1 cellular context compared by ENCODE assay signal in the genomic region with DNA sequence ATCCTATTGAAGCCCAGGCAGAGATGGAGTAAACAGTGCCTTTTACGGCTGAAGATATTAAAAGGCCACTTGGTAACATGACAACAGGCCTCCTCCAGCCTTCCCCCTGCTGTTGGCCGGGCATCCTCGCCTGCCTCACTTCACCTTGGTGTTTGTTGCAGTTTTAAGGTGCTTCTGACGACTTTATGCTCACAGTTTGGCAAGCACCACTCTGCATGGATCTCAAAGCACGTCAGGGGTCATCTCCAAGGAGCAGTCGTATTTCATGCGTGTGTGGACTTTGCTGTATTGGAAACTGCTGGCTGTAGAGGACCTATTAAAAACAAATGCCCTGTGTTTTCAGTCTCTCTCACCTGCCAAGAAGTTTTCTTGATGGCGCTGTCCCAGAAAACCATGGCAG.
TF ChIP-seq lines count a peak whose summit lies in the region.

No MANE protein-coding gene starts in this region.

TF ChIP-seq in H1, 55 proteins besides CTCF, POLR2A, EP300 and RAD21 (continued from another document):
- TF ChIP-seq, protein P1, sequence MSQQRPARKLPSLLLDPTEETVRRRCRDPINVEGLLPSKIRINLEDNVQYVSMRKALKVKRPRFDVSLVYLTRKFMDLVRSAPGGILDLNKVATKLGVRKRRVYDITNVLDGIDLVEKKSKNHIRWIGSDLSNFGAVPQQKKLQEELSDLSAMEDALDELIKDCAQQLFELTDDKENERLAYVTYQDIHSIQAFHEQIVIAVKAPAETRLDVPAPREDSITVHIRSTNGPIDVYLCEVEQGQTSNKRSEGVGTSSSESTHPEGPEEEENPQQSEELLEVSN (IDR thresholded peaks at IDR 0.05) = no peak
- TF ChIP-seq SP2 (IDR thresholded peaks at IDR 0.05; ENCODE audit: low read length) = no peak
- TF ChIP-seq BACH1 (IDR thresholded peaks at IDR 0.05; ENCODE audit: low read length) = no peak
- TF ChIP-seq SAP30 (IDR thresholded peaks at IDR 0.05; ENCODE audit: insufficient read depth, insufficient replicate concordance, low read length) = no peak
- no peak for TF ChIP-seq TCF12 (IDR thresholded peaks at IDR 0.05; ENCODE audit: low read depth, low read length)
- no peak for TF ChIP-seq SUZ12 (IDR thresholded peaks at IDR 0.05; ENCODE audit: low read length)
- TF ChIP-seq MAX (IDR thresholded peaks at IDR 0.05) = no peak
- no peak for TF ChIP-seq USF2 (IDR thresholded peaks at IDR 0.05; ENCODE audit: low read length)
- TF ChIP-seq KDM4A (IDR thresholded peaks at IDR 0.05; ENCODE audit: low read depth, low read length, severe bottlenecking) = no peak
- TF ChIP-seq MAFK (IDR thresholded peaks at IDR 0.05; ENCODE audit: low read depth, low read length) = no peak
- TF ChIP-seq RNF2 (IDR thresholded peaks at IDR 0.05; ENCODE audit: borderline replicate concordance, low read depth, low read length, missing control alignments, poor library complexity, severe bottlenecking) = no peak
- no peak for TF ChIP-seq POLR2AphosphoS5 (IDR thresholded peaks at IDR 0.05; ENCODE audit: low read depth, low read length)
TF ChIP-seq in H1: peak in this region for 0.
